ENCODE assay signal across 26 cellular contexts in the genomic region with DNA sequence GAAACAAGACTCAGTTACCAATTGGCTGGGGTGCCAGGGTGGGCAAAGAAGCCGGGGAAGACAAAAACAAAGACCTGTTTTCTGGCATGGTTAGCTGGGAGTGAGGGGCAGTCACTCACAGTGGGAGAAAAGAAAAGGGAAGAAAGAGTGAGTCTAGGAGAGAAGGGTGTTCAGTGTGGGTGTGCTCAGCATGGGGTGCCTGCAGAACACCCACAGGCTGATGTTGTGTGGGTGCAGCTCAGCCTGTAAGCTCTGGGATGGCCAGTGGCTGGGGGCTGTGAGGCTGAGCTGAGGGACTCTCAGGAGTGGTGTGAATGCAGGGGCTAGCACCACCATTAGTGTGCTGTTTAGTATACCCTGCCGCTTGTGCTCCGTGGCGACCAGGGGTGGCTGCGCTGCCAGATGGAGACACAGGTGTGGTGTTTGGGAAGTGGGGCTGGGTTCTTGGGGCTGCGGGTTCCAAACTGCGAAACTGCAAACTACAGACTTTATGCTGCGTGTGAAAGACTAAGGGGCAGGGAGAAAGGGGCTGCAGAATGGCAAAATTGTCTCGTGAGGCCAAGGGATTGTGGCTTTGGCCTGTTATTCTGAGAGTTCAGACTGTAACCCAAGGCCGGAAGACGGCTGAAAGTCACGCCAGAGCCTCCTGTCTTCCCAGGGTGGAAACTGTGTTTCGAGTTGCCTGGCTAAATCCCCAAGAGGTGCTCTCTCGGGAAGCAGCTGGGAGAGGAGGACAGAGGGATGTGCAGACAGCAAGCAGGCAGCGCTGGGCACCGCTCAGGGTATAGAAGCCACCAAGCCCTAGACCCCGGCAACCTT.
"Had no signal": no experiment of that assay in that cellular context is flagged by ENCODE, and none has a peak within 500 bp of the region (broad histone marks: within the 10 kb centered on the region; RNA-seq: fewer than 3 reads in every experiment).

No MANE protein-coding gene starts in this region.

- H3K4me1 Mint-ChIP-seq: activated B cell treated with CpG ODN at 0.5 μM for 24 hours; activated CD4-positive, alpha-beta T cell treated with anti-CD3 and anti-CD28 coated beads, Interleukin-2, amount 10 ng/mL, durations not matched to agents 7 days and 5 days; activated naive CD8-positive, alpha-beta T cell treated with anti-CD3 and anti-CD28 coated beads, Interleukin-2, amount 50 U/mL, for 24 hours; T-cell had no signal

- DNase-seq: activated B cell treated with CpG ODN at 0.5 μM for 24 hours; activated CD4-positive, alpha-beta memory T cell treated with anti-CD3 and anti-CD28 coated beads for 36 hours; activated CD4-positive, alpha-beta T cell treated with anti-CD3 and anti-CD28 coated beads for 1 hour; activated CD4-positive, alpha-beta T cell treated with anti-CD3 and anti-CD28 coated beads, Interleukin-2, amount 10 ng/mL, durations not matched to agents 7 days and 5 days; activated effector memory CD4-positive, alpha-beta T cell treated with anti-CD3 and anti-CD28 coated beads, Interleukin-2, amount 50 U/mL, for 16 hours; activated naive CD4-positive, alpha-beta T cell treated with Interleukin-2 at 50 U/mL for 16 hours; activated naive CD8-positive, alpha-beta T cell treated with anti-CD3 and anti-CD28 coated beads, Interleukin-2, amount 50 U/mL, for 24 hours; activated T-cell treated with anti-CD3 and anti-CD28 coated beads, Interleukin-2, amount 50 U/mL, for 24 hours; amniotic stem cell; body of pancreas; IMR-90; KBM-7; NCI-H1048; NCI-H187 treated with DMSO at 0.1 percent for 48 hours; NCI-H2171; NCI-H2227 treated with DMSO at 0.1 percent for 48 hours; NCI-H446 treated with DMSO at 0.1 percent for 48 hours; NCI-H524 treated with DMSO at 0.1 percent for 48 hours; NCI-H748 treated with DMSO at 0.1 percent for 48 hours; SIG-M5; T-cell; T-helper 2 cell; T1000 had no signal

- H3K4me1 ChIP-seq: body of pancreas had no signal

- H3K27ac Mint-ChIP-seq: activated B cell treated with CpG ODN at 0.5 μM for 24 hours; activated CD4-positive, alpha-beta memory T cell treated with anti-CD3 and anti-CD28 coated beads for 36 hours; activated CD4-positive, alpha-beta T cell treated with anti-CD3 and anti-CD28 coated beads, Interleukin-2, amount 10 ng/mL, durations not matched to agents 7 days and 5 days; activated naive CD8-positive, alpha-beta T cell treated with anti-CD3 and anti-CD28 coated beads, Interleukin-2, amount 50 U/mL, for 24 hours; activated T-cell treated with anti-CD3 and anti-CD28 coated beads, Interleukin-2, amount 50 U/mL, for 24 hours; activated T-helper 1 cell treated with anti-CD3 and anti-CD28 coated beads, Interleukin-12 subunit alpha, Interleukin-12 subunit beta, Interleukin-2, Interleukin-4 antibody, amounts not matched to agents 30 ng/mL and 10 ng/mL and 1 ng/mL, durations not matched to agents 14 hours and 24 hours and 36 hours; T-cell had no signal

- H3K4me3 Mint-ChIP-seq: activated B cell treated with CpG ODN at 0.5 μM for 24 hours; activated CD4-positive, alpha-beta memory T cell treated with anti-CD3 and anti-CD28 coated beads for 36 hours; activated CD4-positive, alpha-beta T cell treated with anti-CD3 and anti-CD28 coated beads, Interleukin-2, amount 10 ng/mL, durations not matched to agents 7 days and 5 days; activated naive CD8-positive, alpha-beta T cell treated with anti-CD3 and anti-CD28 coated beads, Interleukin-2, amount 50 U/mL, for 24 hours; activated T-cell treated with anti-CD3 and anti-CD28 coated beads, Interleukin-2, amount 50 U/mL, for 24 hours; activated T-helper 1 cell treated with anti-CD3 and anti-CD28 coated beads, Interleukin-12 subunit alpha, Interleukin-12 subunit beta, Interleukin-2, Interleukin-4 antibody, amounts not matched to agents 30 ng/mL and 10 ng/mL and 1 ng/mL, durations not matched to agents 14 hours and 24 hours and 36 hours; T-cell had no signal

- H3K36me3 Mint-ChIP-seq: activated CD4-positive, alpha-beta memory T cell treated with anti-CD3 and anti-CD28 coated beads for 36 hours; activated naive CD4-positive, alpha-beta T cell treated with anti-CD3 and anti-CD28 coated beads, Interleukin-2, amount 50 U/mL, for 72 hours; T-cell had no signal

- H3K27me3 ChIP-seq: ascending aorta, body of pancreas had no signal

- H3K27ac ChIP-seq: body of pancreas had no signal

- H3K36me3 ChIP-seq: ascending aorta had no signal

- H3K27me3 Mint-ChIP-seq: activated B cell treated with CpG ODN at 0.5 μM for 24 hours; activated naive CD8-positive, alpha-beta T cell treated with anti-CD3 and anti-CD28 coated beads, Interleukin-2, amount 50 U/mL, for 24 hours had no signal

- H3K4me3 ChIP-seq: ascending aorta, body of pancreas had no signal

- ATAC-seq: activated naive CD8-positive, alpha-beta T cell treated with anti-CD3 and anti-CD28 coated beads, Interleukin-2, amount 50 U/mL, for 24 hours; body of pancreas; T-cell had no signal

- H3K9me3 Mint-ChIP-seq: activated B cell treated with CpG ODN at 0.5 μM for 24 hours; activated CD4-positive, alpha-beta memory T cell treated with anti-CD3 and anti-CD28 coated beads for 36 hours; activated CD4-positive, alpha-beta T cell treated with anti-CD3 and anti-CD28 coated beads, Interleukin-2, amount 10 ng/mL, durations not matched to agents 7 days and 5 days; activated naive CD4-positive, alpha-beta T cell treated with anti-CD3 and anti-CD28 coated beads, Interleukin-2, amount 50 U/mL, for 72 hours; activated naive CD8-positive, alpha-beta T cell treated with anti-CD3 and anti-CD28 coated beads, Interleukin-2, amount 50 U/mL, for 24 hours; activated T-cell treated with anti-CD3 and anti-CD28 coated beads, Interleukin-2, amount 50 U/mL, for 24 hours; activated T-helper 1 cell treated with anti-CD3 and anti-CD28 coated beads, Interleukin-12 subunit alpha, Interleukin-12 subunit beta, Interleukin-2, Interleukin-4 antibody, amounts not matched to agents 30 ng/mL and 10 ng/mL and 1 ng/mL, durations not matched to agents 14 hours and 24 hours and 36 hours had no signal

- H3K9me3 ChIP-seq: ascending aorta, body of pancreas had no signal
